Comparison of ENCODE assay signal across 1 cellular context in the genomic region with DNA sequence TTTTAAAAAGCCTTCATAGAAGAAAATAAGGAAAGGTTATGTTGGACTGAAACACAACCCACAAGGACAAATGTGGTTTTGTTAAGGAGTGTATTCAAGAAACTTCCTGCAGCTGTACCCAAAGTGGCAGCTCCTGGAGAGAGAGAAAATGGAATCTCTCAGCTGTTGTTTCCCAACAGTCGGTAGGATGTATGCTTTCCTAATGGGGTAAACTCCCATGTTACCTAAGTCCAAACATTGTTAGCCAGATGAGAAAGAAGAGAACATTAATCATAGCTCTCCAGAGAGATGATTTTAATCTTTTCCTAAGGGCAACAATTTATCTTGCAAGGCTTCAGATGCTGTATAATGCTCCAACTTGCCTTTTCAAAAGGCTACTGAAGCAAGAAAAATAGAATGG.
TF ChIP-seq lines count a peak whose summit lies in the region.

No MANE protein-coding gene starts in this region.

TF ChIP-seq in GM23338, 12 proteins besides CTCF, POLR2A, EP300 and RAD21:
- TF ChIP-seq, protein P1, sequence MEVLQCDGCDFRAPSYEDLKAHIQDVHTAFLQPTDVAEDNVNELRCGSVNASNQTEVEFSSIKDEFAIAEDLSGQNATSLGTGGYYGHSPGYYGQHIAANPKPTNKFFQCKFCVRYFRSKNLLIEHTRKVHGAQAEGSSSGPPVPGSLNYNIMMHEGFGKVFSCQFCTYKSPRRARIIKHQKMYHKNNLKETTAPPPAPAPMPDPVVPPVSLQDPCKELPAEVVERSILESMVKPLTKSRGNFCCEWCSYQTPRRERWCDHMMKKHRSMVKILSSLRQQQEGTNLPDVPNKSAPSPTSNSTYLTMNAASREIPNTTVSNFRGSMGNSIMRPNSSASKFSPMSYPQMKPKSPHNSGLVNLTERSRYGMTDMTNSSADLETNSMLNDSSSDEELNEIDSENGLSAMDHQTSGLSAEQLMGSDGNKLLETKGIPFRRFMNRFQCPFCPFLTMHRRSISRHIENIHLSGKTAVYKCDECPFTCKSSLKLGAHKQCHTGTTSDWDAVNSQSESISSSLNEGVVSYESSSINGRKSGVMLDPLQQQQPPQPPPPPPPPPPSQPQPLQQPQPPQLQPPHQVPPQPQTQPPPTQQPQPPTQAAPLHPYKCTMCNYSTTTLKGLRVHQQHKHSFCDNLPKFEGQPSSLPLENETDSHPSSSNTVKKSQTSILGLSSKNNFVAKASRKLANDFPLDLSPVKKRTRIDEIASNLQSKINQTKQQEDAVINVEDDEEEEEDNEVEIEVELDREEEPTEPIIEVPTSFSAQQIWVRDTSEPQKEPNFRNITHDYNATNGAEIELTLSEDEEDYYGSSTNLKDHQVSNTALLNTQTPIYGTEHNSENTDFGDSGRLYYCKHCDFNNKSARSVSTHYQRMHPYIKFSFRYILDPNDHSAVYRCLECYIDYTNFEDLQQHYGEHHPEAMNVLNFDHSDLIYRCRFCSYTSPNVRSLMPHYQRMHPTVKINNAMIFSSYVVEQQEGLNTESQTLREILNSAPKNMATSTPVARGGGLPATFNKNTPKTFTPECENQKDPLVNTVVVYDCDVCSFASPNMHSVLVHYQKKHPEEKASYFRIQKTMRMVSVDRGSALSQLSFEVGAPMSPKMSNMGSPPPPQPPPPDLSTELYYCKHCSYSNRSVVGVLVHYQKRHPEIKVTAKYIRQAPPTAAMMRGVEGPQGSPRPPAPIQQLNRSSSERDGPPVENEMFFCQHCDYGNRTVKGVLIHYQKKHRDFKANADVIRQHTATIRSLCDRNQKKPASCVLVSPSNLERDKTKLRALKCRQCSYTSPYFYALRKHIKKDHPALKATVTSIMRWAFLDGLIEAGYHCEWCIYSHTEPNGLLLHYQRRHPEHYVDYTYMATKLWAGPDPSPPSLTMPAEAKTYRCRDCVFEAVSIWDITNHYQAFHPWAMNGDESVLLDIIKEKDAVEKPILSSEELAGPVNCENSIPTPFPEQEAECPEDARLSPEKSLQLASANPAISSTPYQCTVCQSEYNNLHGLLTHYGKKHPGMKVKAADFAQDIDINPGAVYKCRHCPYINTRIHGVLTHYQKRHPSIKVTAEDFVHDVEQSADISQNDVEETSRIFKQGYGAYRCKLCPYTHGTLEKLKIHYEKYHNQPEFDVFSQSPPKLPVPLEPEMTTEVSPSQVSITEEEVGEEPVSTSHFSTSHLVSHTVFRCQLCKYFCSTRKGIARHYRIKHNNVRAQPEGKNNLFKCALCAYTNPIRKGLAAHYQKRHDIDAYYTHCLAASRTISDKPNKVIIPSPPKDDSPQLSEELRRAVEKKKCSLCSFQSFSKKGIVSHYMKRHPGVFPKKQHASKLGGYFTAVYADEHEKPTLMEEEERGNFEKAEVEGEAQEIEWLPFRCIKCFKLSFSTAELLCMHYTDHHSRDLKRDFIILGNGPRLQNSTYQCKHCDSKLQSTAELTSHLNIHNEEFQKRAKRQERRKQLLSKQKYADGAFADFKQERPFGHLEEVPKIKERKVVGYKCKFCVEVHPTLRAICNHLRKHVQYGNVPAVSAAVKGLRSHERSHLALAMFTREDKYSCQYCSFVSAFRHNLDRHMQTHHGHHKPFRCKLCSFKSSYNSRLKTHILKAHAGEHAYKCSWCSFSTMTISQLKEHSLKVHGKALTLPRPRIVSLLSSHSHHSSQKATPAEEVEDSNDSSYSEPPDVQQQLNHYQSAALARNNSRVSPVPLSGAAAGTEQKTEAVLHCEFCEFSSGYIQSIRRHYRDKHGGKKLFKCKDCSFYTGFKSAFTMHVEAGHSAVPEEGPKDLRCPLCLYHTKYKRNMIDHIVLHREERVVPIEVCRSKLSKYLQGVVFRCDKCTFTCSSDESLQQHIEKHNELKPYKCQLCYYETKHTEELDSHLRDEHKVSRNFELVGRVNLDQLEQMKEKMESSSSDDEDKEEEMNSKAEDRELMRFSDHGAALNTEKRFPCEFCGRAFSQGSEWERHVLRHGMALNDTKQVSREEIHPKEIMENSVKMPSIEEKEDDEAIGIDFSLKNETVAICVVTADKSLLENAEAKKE (CRISPR knock-in tag; IDR thresholded peaks at IDR 0.05): no peak
- TF ChIP-seq JUNB (IDR thresholded peaks at IDR 0.05; ENCODE audit: unreplicated experiment) (no peak), EZH2 (IDR thresholded peaks at IDR 0.05; ENCODE audit: low read depth, unreplicated experiment) (no peak), POLR2AphosphoS5 (IDR thresholded peaks at IDR 0.05; ENCODE audit: low read depth) (no peak), ZNF114 (CRISPR knock-in tag; IDR thresholded peaks at IDR 0.05) (no peak), STAT1 (IDR thresholded peaks at IDR 0.05; ENCODE audit: unreplicated experiment) (no peak), NANOG (IDR thresholded peaks at IDR 0.05; ENCODE audit: borderline replicate concordance) (no peak)
- TF ChIP-seq, protein P2, sequence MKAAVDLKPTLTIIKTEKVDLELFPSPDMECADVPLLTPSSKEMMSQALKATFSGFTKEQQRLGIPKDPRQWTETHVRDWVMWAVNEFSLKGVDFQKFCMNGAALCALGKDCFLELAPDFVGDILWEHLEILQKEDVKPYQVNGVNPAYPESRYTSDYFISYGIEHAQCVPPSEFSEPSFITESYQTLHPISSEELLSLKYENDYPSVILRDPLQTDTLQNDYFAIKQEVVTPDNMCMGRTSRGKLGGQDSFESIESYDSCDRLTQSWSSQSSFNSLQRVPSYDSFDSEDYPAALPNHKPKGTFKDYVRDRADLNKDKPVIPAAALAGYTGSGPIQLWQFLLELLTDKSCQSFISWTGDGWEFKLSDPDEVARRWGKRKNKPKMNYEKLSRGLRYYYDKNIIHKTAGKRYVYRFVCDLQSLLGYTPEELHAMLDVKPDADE (IDR thresholded peaks at IDR 0.05): no peak
- TF ChIP-seq, protein P3, sequence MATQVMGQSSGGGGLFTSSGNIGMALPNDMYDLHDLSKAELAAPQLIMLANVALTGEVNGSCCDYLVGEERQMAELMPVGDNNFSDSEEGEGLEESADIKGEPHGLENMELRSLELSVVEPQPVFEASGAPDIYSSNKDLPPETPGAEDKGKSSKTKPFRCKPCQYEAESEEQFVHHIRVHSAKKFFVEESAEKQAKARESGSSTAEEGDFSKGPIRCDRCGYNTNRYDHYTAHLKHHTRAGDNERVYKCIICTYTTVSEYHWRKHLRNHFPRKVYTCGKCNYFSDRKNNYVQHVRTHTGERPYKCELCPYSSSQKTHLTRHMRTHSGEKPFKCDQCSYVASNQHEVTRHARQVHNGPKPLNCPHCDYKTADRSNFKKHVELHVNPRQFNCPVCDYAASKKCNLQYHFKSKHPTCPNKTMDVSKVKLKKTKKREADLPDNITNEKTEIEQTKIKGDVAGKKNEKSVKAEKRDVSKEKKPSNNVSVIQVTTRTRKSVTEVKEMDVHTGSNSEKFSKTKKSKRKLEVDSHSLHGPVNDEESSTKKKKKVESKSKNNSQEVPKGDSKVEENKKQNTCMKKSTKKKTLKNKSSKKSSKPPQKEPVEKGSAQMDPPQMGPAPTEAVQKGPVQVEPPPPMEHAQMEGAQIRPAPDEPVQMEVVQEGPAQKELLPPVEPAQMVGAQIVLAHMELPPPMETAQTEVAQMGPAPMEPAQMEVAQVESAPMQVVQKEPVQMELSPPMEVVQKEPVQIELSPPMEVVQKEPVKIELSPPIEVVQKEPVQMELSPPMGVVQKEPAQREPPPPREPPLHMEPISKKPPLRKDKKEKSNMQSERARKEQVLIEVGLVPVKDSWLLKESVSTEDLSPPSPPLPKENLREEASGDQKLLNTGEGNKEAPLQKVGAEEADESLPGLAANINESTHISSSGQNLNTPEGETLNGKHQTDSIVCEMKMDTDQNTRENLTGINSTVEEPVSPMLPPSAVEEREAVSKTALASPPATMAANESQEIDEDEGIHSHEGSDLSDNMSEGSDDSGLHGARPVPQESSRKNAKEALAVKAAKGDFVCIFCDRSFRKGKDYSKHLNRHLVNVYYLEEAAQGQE (IDR thresholded peaks at IDR 0.05; ENCODE audit: unreplicated experiment): no peak
